In genomic region chr1:1538989-1539309, GRCh38 we compare ENCODE assay signal across 12 cellular contexts. TPM values are rescaled to one million over a fixed set of nuclear protein-coding genes. Genes with fewer than 3 reads are reported as not detected.
DNase-seq lines count a peak whose midpoint lies in the region; ATAC-seq, FAIRE-seq and TF ChIP-seq lines count a peak whose summit lies in the region.
"Had no signal": no experiment of that assay in that cellular context is flagged by ENCODE, and none has a peak within 500 bp of the region (broad histone marks: within the 10 kb centered on the region; RNA-seq: fewer than 3 reads in every experiment).

No MANE protein-coding gene starts in this region.

- H3K36me3 ChIP-seq in GM23338 (ENCODE audit: insufficient read depth) (no peaks in the 10 kb centered on the region), astrocyte (ENCODE audit: insufficient read depth, low read length) (peaks cover 8% of the 10 kb centered on the region), iPS-18a (ENCODE audit: control insufficient read depth, low read depth, low read length) (peaks cover 10% of the 10 kb centered on the region)

- H3K4me1 Mint-ChIP-seq in GM23338, result peaks cover 8% of the 10 kb centered on the region
- H3K4me1 Mint-ChIP-seq in astrocyte (ENCODE audit: low read depth, unreplicated experiment), result peaks cover 4% of the 10 kb centered on the region

- H3K27me3 ChIP-seq in GM23338 (ENCODE audit: insufficient read depth) (no peaks in the 10 kb centered on the region), astrocyte (ENCODE audit: insufficient read depth, low read length) (no peaks in the 10 kb centered on the region), iPS-18a (ENCODE audit: control insufficient read depth, insufficient read depth, low read length) (no peaks in the 10 kb centered on the region)

- H3K27ac ChIP-seq in GM23338 (ENCODE audit: low read depth) (no peak overlapping the region), astrocyte (ENCODE audit: low read depth, low read length) (no peak overlapping the region), iPS-18a (ENCODE audit: low read length) (no peak overlapping the region)

- H3K27me3 Mint-ChIP-seq in GM23338 (ENCODE audit: insufficient read depth, low read depth, poor library complexity), result peaks cover 15% of the 10 kb centered on the region
- H3K27me3 Mint-ChIP-seq in astrocyte (ENCODE audit: low read depth, unreplicated experiment), result no peaks in the 10 kb centered on the region

- no peaks in the 10 kb centered on the region; the same call in 1 of the 2 replicates for H3K4me1 ChIP-seq in GM23338 (ENCODE audit: insufficient read depth)
- peaks cover 13% of the 10 kb centered on the region for H3K4me1 ChIP-seq in astrocyte (ENCODE audit: insufficient read depth, low read length)
- H3K4me1 ChIP-seq in iPS-18a (ENCODE audit: control insufficient read depth, low read depth, low read length), result no peaks in the 10 kb centered on the region

- H3K9me3 Mint-ChIP-seq in GM23338, result no peaks in the 10 kb centered on the region
- no peaks in the 10 kb centered on the region for H3K9me3 Mint-ChIP-seq in astrocyte (ENCODE audit: unreplicated experiment)

- peaks cover 22% of the 10 kb centered on the region for H3K36me3 Mint-ChIP-seq in GM23338 (ENCODE audit: low read depth)
- peaks cover 9% of the 10 kb centered on the region for H3K36me3 Mint-ChIP-seq in astrocyte (ENCODE audit: low read depth, unreplicated experiment)

- H4K20me1 ChIP-seq in GM23338 (replicated peaks; ENCODE audit: insufficient read depth) (peaks cover 4% of the 10 kb centered on the region; the same call in 1 of the 2 replicates), astrocyte (ENCODE audit: insufficient read depth, low read length) (peaks cover 28% of the 10 kb centered on the region)

- no peaks in the 10 kb centered on the region for H3K79me2 ChIP-seq in GM23338 (replicated peaks; ENCODE audit: insufficient read depth)
- peaks cover 35% of the 10 kb centered on the region for H3K79me2 ChIP-seq in astrocyte (ENCODE audit: insufficient read depth, low read length)

- no peaks in the 10 kb centered on the region for H3K9me2 ChIP-seq in GM23338 (ENCODE audit: insufficient read depth)

- H3F3A ChIP-seq in GM23338 (replicated peaks; ENCODE audit: low read depth), result peaks cover 24% of the 10 kb centered on the region

- peak overlapping the region; percentile 88 for H3K4me2 ChIP-seq in GM23338
- H3K4me2 ChIP-seq in astrocyte (ENCODE audit: low read length), result peak overlapping the region; percentile 88

- TF ChIP-seq POLR2A in GM12892 (IDR thresholded peaks at IDR 0.05; ENCODE audit: low read depth, low read length), result no peak

- no peaks in the 10 kb centered on the region for H3K9me3 ChIP-seq in astrocyte (ENCODE audit: insufficient read depth, low read depth, low read length)
- H3K9me3 ChIP-seq in iPS-18a (ENCODE audit: control insufficient read depth, low read depth, low read length), result no peaks in the 10 kb centered on the region

- no peak for FAIRE-seq in astrocyte (lab: Jason Lieb, UNC)
- no peak for FAIRE-seq in GM12892 (lab: Jason Lieb, UNC)
- FAIRE-seq: islet of Langerhans, K562 had no signal

- H2AFZ ChIP-seq in GM23338 (no peak overlapping the region), astrocyte (ENCODE audit: low read depth, low read length) (no peak overlapping the region)

- peak overlapping the region; percentile 86 for H3K4me3 ChIP-seq in GM23338
- peak overlapping the region; percentile 50 for H3K4me3 ChIP-seq in astrocyte (ENCODE audit: insufficient read depth, low read depth, low read length)
- H3K4me3 ChIP-seq in iPS-18a (ENCODE audit: low read length), result peak overlapping the region; percentile 67
- H3K4me3 ChIP-seq in skeletal muscle cell (ENCODE audit: low read depth, low read length), result peak overlapping the region; percentile 56
- H3K4me3 ChIP-seq: K562 had no signal

- peak overlapping the region; percentile 73 for H3K4me3 Mint-ChIP-seq in GM23338
- peak overlapping the region; percentile 79 for H3K4me3 Mint-ChIP-seq in astrocyte (ENCODE audit: unreplicated experiment)

- DNase-seq in GM23338 (ENCODE audit: low spot score) (no peak), astrocyte (ENCODE audit: low read depth) (no peak), skeletal muscle cell (ENCODE audit: low read depth) (no peak), medulla oblongata (ENCODE audit: extremely low spot score) (no peak), GM12892 (ENCODE audit: insufficient read length) (no peak)
- no peak for DNase-seq in stimulated activated CD8-positive, alpha-beta memory T cell treated with anti-CD3 and anti-CD28 coated beads, Interleukin-4, amount 100 ng/mL, for 48 hours
- DNase-seq: DMS153, NCI-H2171 had no signal

- ATAC-seq in GM23338, result no peak
- ATAC-seq in activated CD4-positive, CD25-positive, alpha-beta regulatory T cell treated with anti-CD3 and anti-CD28 coated beads, Interleukin-2, amount 50 U/mL, for 24 hours, result no peak
- ATAC-seq: K562 had no signal

- H3K27ac Mint-ChIP-seq in GM23338 (peak overlapping the region; percentile 28; the same call in 1 of the 2 replicates), astrocyte (ENCODE audit: unreplicated experiment) (peak overlapping the region; percentile 53)

- H3K9ac ChIP-seq in astrocyte (ENCODE audit: low read length) (peak overlapping the region; percentile 76), iPS-18a (ENCODE audit: low read length) (no peak overlapping the region)

- TF ChIP-seq CTCF in GM23338 (conservative IDR thresholded peaks at IDR 0.05; ENCODE audit: low read depth in 2 of 2), result no peak
- no peak for TF ChIP-seq CTCF in astrocyte (IDR thresholded peaks at IDR 0.05; ENCODE audit: insufficient read depth, low read depth, low read length)

TF ChIP-seq in GM23338, 12 proteins besides CTCF, POLR2A, EP300 and RAD21 (continues in another document):
- no peak for TF ChIP-seq ZNF114 (CRISPR knock-in tag; IDR thresholded peaks at IDR 0.05)
- no peak for TF ChIP-seq EZH2 (IDR thresholded peaks at IDR 0.05; ENCODE audit: low read depth, unreplicated experiment)

RNA-seq across cellular contexts. Expression of gene TMEM240, which starts 1.5 kb away (rescaled TPM):
- 0.74 and 5.1 TPM in 2 replicates for total RNA-seq in GM23338 (2014; rRNA removed; shearing (Covaris generic))
- 1.8 and 1.9 TPM in 2 replicates for polyA plus RNA-seq in GM23338 (2016; fragmentation: Nextera tagmentation; extraction: Ambion mirVana)
- 7.0 and 9.0 TPM in 2 replicates for total RNA-seq in astrocyte
- polyA plus RNA-seq in GM12892 (2012; ENCODE audit: missing spikeins), result not detected

RNA-seq across cellular contexts. Expression of gene ATAD3A, which starts 27.0 kb away (rescaled TPM):
- total RNA-seq in GM23338 (2014; rRNA removed; shearing (Covaris generic)), result 71.4 and 80.3 TPM in 2 replicates
- 36.5 and 39.3 TPM in 2 replicates for polyA plus RNA-seq in GM23338 (2016; fragmentation: Nextera tagmentation; extraction: Ambion mirVana)
- total RNA-seq in astrocyte, result 51.1 and 54.9 TPM in 2 replicates
- 8.9 TPM for polyA plus RNA-seq in GM12892 (2012; ENCODE audit: missing spikeins)

RNA-seq across cellular contexts. Expression of gene SSU72, which starts 35.7 kb away (rescaled TPM):
- total RNA-seq in GM23338 (2014; rRNA removed; shearing (Covaris generic)), result 148 and 163 TPM in 2 replicates
- 244 and 248 TPM in 2 replicates for polyA plus RNA-seq in GM23338 (2016; fragmentation: Nextera tagmentation; extraction: Ambion mirVana)
- 143 and 145 TPM in 2 replicates for total RNA-seq in astrocyte
- polyA plus RNA-seq in GM12892 (2012; ENCODE audit: missing spikeins), result 84.2 TPM
